2 cellular contexts compared by ENCODE assay signal in the genomic region with DNA sequence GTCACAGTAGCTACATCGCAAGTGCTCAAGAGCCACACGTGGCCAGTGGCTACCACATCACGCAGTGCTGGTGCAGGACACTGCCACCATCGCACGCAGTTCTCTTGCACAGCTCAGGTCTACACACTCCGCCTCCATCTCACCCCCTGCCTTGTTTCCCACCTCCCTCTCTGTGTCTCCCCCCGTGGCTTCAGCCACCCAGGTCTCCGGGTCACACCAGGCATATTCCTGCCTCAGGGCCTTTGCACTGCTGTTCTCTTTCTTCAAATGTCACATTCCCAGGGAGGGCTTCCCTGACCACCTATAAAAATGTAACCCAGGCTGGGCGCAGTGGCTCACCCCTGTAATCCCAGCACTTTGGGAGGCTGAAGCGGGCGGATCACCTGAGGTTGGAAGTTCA.
TF ChIP-seq lines count a peak whose summit lies in the region.

No MANE protein-coding gene starts in this region.

TF ChIP-seq in A549, 52 proteins besides CTCF, POLR2A, EP300 and RAD21 (continued from another document):
- 0 out of 2 replicates have a peak, but pooled peaks have one; percentile 71 for TF ChIP-seq HDAC2 (IDR thresholded peaks at IDR 0.05)
- TF ChIP-seq KDM1A (IDR thresholded peaks at IDR 0.05; ENCODE audit: low read depth) = peak; percentile 84; the same call in 1 of the 2 replicates
- no peak for TF ChIP-seq ESRRA (IDR thresholded peaks at IDR 0.05; ENCODE audit: borderline replicate concordance, low read length)
- TF ChIP-seq CHD4 (IDR thresholded peaks at IDR 0.05; ENCODE audit: borderline replicate concordance) = 0 out of 2 replicates have a peak, but pooled peaks have one; percentile 59

TF ChIP-seq in GM23338, 12 proteins besides CTCF, POLR2A, EP300 and RAD21 (continued from another document):
- TF ChIP-seq, protein P1, sequence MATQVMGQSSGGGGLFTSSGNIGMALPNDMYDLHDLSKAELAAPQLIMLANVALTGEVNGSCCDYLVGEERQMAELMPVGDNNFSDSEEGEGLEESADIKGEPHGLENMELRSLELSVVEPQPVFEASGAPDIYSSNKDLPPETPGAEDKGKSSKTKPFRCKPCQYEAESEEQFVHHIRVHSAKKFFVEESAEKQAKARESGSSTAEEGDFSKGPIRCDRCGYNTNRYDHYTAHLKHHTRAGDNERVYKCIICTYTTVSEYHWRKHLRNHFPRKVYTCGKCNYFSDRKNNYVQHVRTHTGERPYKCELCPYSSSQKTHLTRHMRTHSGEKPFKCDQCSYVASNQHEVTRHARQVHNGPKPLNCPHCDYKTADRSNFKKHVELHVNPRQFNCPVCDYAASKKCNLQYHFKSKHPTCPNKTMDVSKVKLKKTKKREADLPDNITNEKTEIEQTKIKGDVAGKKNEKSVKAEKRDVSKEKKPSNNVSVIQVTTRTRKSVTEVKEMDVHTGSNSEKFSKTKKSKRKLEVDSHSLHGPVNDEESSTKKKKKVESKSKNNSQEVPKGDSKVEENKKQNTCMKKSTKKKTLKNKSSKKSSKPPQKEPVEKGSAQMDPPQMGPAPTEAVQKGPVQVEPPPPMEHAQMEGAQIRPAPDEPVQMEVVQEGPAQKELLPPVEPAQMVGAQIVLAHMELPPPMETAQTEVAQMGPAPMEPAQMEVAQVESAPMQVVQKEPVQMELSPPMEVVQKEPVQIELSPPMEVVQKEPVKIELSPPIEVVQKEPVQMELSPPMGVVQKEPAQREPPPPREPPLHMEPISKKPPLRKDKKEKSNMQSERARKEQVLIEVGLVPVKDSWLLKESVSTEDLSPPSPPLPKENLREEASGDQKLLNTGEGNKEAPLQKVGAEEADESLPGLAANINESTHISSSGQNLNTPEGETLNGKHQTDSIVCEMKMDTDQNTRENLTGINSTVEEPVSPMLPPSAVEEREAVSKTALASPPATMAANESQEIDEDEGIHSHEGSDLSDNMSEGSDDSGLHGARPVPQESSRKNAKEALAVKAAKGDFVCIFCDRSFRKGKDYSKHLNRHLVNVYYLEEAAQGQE (IDR thresholded peaks at IDR 0.05; ENCODE audit: unreplicated experiment) = no peak
- no peak for TF ChIP-seq EZH2 (IDR thresholded peaks at IDR 0.05; ENCODE audit: low read depth, unreplicated experiment)
- TF ChIP-seq, protein P2, sequence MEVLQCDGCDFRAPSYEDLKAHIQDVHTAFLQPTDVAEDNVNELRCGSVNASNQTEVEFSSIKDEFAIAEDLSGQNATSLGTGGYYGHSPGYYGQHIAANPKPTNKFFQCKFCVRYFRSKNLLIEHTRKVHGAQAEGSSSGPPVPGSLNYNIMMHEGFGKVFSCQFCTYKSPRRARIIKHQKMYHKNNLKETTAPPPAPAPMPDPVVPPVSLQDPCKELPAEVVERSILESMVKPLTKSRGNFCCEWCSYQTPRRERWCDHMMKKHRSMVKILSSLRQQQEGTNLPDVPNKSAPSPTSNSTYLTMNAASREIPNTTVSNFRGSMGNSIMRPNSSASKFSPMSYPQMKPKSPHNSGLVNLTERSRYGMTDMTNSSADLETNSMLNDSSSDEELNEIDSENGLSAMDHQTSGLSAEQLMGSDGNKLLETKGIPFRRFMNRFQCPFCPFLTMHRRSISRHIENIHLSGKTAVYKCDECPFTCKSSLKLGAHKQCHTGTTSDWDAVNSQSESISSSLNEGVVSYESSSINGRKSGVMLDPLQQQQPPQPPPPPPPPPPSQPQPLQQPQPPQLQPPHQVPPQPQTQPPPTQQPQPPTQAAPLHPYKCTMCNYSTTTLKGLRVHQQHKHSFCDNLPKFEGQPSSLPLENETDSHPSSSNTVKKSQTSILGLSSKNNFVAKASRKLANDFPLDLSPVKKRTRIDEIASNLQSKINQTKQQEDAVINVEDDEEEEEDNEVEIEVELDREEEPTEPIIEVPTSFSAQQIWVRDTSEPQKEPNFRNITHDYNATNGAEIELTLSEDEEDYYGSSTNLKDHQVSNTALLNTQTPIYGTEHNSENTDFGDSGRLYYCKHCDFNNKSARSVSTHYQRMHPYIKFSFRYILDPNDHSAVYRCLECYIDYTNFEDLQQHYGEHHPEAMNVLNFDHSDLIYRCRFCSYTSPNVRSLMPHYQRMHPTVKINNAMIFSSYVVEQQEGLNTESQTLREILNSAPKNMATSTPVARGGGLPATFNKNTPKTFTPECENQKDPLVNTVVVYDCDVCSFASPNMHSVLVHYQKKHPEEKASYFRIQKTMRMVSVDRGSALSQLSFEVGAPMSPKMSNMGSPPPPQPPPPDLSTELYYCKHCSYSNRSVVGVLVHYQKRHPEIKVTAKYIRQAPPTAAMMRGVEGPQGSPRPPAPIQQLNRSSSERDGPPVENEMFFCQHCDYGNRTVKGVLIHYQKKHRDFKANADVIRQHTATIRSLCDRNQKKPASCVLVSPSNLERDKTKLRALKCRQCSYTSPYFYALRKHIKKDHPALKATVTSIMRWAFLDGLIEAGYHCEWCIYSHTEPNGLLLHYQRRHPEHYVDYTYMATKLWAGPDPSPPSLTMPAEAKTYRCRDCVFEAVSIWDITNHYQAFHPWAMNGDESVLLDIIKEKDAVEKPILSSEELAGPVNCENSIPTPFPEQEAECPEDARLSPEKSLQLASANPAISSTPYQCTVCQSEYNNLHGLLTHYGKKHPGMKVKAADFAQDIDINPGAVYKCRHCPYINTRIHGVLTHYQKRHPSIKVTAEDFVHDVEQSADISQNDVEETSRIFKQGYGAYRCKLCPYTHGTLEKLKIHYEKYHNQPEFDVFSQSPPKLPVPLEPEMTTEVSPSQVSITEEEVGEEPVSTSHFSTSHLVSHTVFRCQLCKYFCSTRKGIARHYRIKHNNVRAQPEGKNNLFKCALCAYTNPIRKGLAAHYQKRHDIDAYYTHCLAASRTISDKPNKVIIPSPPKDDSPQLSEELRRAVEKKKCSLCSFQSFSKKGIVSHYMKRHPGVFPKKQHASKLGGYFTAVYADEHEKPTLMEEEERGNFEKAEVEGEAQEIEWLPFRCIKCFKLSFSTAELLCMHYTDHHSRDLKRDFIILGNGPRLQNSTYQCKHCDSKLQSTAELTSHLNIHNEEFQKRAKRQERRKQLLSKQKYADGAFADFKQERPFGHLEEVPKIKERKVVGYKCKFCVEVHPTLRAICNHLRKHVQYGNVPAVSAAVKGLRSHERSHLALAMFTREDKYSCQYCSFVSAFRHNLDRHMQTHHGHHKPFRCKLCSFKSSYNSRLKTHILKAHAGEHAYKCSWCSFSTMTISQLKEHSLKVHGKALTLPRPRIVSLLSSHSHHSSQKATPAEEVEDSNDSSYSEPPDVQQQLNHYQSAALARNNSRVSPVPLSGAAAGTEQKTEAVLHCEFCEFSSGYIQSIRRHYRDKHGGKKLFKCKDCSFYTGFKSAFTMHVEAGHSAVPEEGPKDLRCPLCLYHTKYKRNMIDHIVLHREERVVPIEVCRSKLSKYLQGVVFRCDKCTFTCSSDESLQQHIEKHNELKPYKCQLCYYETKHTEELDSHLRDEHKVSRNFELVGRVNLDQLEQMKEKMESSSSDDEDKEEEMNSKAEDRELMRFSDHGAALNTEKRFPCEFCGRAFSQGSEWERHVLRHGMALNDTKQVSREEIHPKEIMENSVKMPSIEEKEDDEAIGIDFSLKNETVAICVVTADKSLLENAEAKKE (CRISPR knock-in tag; IDR thresholded peaks at IDR 0.05) = no peak
- no peak for TF ChIP-seq STAT1 (IDR thresholded peaks at IDR 0.05; ENCODE audit: unreplicated experiment)
- no peak for TF ChIP-seq ZNF331 (CRISPR knock-in tag; IDR thresholded peaks at IDR 0.05; ENCODE audit: low read depth)
- no peak for TF ChIP-seq CREB1 (CRISPR knock-in tag; IDR thresholded peaks at IDR 0.05; ENCODE audit: low read depth)
- TF ChIP-seq, protein P3, sequence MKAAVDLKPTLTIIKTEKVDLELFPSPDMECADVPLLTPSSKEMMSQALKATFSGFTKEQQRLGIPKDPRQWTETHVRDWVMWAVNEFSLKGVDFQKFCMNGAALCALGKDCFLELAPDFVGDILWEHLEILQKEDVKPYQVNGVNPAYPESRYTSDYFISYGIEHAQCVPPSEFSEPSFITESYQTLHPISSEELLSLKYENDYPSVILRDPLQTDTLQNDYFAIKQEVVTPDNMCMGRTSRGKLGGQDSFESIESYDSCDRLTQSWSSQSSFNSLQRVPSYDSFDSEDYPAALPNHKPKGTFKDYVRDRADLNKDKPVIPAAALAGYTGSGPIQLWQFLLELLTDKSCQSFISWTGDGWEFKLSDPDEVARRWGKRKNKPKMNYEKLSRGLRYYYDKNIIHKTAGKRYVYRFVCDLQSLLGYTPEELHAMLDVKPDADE (IDR thresholded peaks at IDR 0.05) = no peak
- no peak for TF ChIP-seq POLR2AphosphoS5 (IDR thresholded peaks at IDR 0.05; ENCODE audit: low read depth)
- no peak for TF ChIP-seq NANOG (IDR thresholded peaks at IDR 0.05; ENCODE audit: borderline replicate concordance)
- TF ChIP-seq ZNF114 (CRISPR knock-in tag; IDR thresholded peaks at IDR 0.05) = no peak
